In genomic region chr3:110710156-110710555, GRCh38 we compare ENCODE assay signal across 28 cellular contexts.
"Had no signal": no experiment of that assay in that cellular context is flagged by ENCODE, and none has a peak within 500 bp of the region (broad histone marks: within the 10 kb centered on the region; RNA-seq: fewer than 3 reads in every experiment).

No MANE protein-coding gene starts in this region.

- H3K36me3 Mint-ChIP-seq: activated CD8-positive, alpha-beta memory T cell treated with anti-CD3 and anti-CD28 coated beads, Interleukin-2, amount 10 ng/mL, durations not matched to agents 7 days and 5 days; activated naive CD4-positive, alpha-beta T cell treated with anti-CD3 and anti-CD28 coated beads, Interleukin-2, amount 50 U/mL, for 24 hours; brain; T-cell had no signal

- H3K36me3 ChIP-seq: ascending aorta, WERI-Rb-1 had no signal

- H3K4me1 ChIP-seq: ascending aorta had no signal

- H3K4me3 Mint-ChIP-seq: activated CD8-positive, alpha-beta memory T cell treated with anti-CD3 and anti-CD28 coated beads, Interleukin-2, amount 10 ng/mL, durations not matched to agents 7 days and 5 days; activated naive CD4-positive, alpha-beta T cell treated with anti-CD3 and anti-CD28 coated beads, Interleukin-2, amount 50 U/mL, for 24 hours; activated T-cell treated with anti-CD3 and anti-CD28 coated beads, Interleukin-2, amount 50 U/mL, for 24 hours; activated T-helper 1 cell treated with anti-CD3 and anti-CD28 coated beads, Interleukin-12 subunit alpha, Interleukin-12 subunit beta, Interleukin-2, Interleukin-4 antibody, amounts not matched to agents 30 ng/mL and 10 ng/mL and 1 ng/mL, durations not matched to agents 14 hours and 24 hours and 36 hours; brain; central memory CD8-positive, alpha-beta T cell; T-cell had no signal

- H3K4me3 ChIP-seq: ascending aorta, SK-N-MC had no signal

- H3K4me1 Mint-ChIP-seq: activated CD8-positive, alpha-beta memory T cell treated with anti-CD3 and anti-CD28 coated beads, Interleukin-2, amount 10 ng/mL, durations not matched to agents 7 days and 5 days; activated naive CD4-positive, alpha-beta T cell treated with anti-CD3 and anti-CD28 coated beads, Interleukin-2, amount 50 U/mL, for 24 hours; brain; central memory CD8-positive, alpha-beta T cell; T-cell had no signal

- H3K27me3 Mint-ChIP-seq: activated T-cell treated with anti-CD3 and anti-CD28 coated beads, Interleukin-2, amount 50 U/mL, for 24 hours; brain; central memory CD8-positive, alpha-beta T cell had no signal

- H3K9me3 ChIP-seq: ascending aorta had no signal

- H3K27me3 ChIP-seq: ascending aorta had no signal

- H3K27ac Mint-ChIP-seq: activated CD8-positive, alpha-beta memory T cell treated with anti-CD3 and anti-CD28 coated beads, Interleukin-2, amount 10 ng/mL, durations not matched to agents 7 days and 5 days; activated naive CD4-positive, alpha-beta T cell treated with anti-CD3 and anti-CD28 coated beads, Interleukin-2, amount 50 U/mL, for 24 hours; activated T-cell treated with anti-CD3 and anti-CD28 coated beads, Interleukin-2, amount 50 U/mL, for 24 hours; activated T-helper 1 cell treated with anti-CD3 and anti-CD28 coated beads, Interleukin-12 subunit alpha, Interleukin-12 subunit beta, Interleukin-2, Interleukin-4 antibody, amounts not matched to agents 30 ng/mL and 10 ng/mL and 1 ng/mL, durations not matched to agents 14 hours and 24 hours and 36 hours; brain; T-cell had no signal

- H3K9me3 Mint-ChIP-seq: activated naive CD4-positive, alpha-beta T cell treated with anti-CD3 and anti-CD28 coated beads, Interleukin-2, amount 50 U/mL, for 24 hours; activated T-cell treated with anti-CD3 and anti-CD28 coated beads, Interleukin-2, amount 50 U/mL, for 24 hours; activated T-helper 1 cell treated with anti-CD3 and anti-CD28 coated beads, Interleukin-12 subunit alpha, Interleukin-12 subunit beta, Interleukin-2, Interleukin-4 antibody, amounts not matched to agents 30 ng/mL and 10 ng/mL and 1 ng/mL, durations not matched to agents 14 hours and 24 hours and 36 hours; central memory CD8-positive, alpha-beta T cell had no signal

- H3K27ac ChIP-seq: ascending aorta, SK-N-MC, WERI-Rb-1 had no signal

- ATAC-seq: activated CD4-positive, CD25-positive, alpha-beta regulatory T cell treated with anti-CD3 and anti-CD28 coated beads, Interleukin-2, amount 50 U/mL, for 24 hours; activated CD8-positive, alpha-beta memory T cell treated with anti-CD3 and anti-CD28 coated beads, Interleukin-2, amount 10 ng/mL, durations not matched to agents 7 days and 5 days; Panc1; Right ventricle myocardium inferior; T-cell had no signal

- DNase-seq: activated CD4-positive, alpha-beta T cell treated with anti-CD3 and anti-CD28 coated beads for 48 hours; activated CD4-positive, alpha-beta T cell treated with anti-CD3 and anti-CD28 coated beads, Interleukin-2, amount 50 U/mL, for 48 hours; activated CD8-positive, alpha-beta memory T cell treated with anti-CD3 and anti-CD28 coated beads, Interleukin-2, amount 10 ng/mL, durations not matched to agents 7 days and 5 days; activated effector memory CD4-positive, alpha-beta T cell treated with Interleukin-2 at 50 U/mL for 16 hours; activated naive CD4-positive, alpha-beta T cell; activated T-cell treated with anti-CD3 and anti-CD28 coated beads, Interleukin-2, amount 50 U/mL, for 24 hours; Kasumi-1; NCI-H1092; NCI-H1417; NCI-H1930; NCI-H2107; NCI-H345; NCI-H510A; NCI-H526 treated with DMSO at 0.1 percent for 48 hours; NK-92 treated with Interleukin-12 subunit alpha and Interleukin-12 subunit beta, amount 100 ng/mL, for 24 hours; OCI-M1; T-cell; T-helper 2 cell; WERI-Rb-1 had no signal
